ENCODE assay signal across 30 cellular contexts in genomic region chr2:218234487-218234886, GRCh38. TPM values are rescaled to one million over a fixed set of nuclear protein-coding genes. Genes with fewer than 3 reads are reported as not detected.
DNase-seq lines count a peak whose midpoint lies in the region; ATAC-seq, FAIRE-seq and TF ChIP-seq lines count a peak whose summit lies in the region.
"Had no signal": no experiment of that assay in that cellular context is flagged by ENCODE, and none has a peak within 500 bp of the region (broad histone marks: within the 10 kb centered on the region; RNA-seq: fewer than 3 reads in every experiment).

No MANE protein-coding gene starts in this region.

- FAIRE-seq in HepG2 (lab: Jason Lieb, UNC), result no peak
- FAIRE-seq: GM12878, HTR-8/SVneo, kidney had no signal

- H4K20me1 ChIP-seq in HepG2 (ENCODE audit: insufficient read depth, low read length) (no peaks in the 10 kb centered on the region), hepatocyte (ENCODE audit: insufficient read depth, poor library complexity, severe bottlenecking) (no peaks in the 10 kb centered on the region)

- H2AFZ ChIP-seq in HepG2 (ENCODE audit: low read length) (no peak overlapping the region), hepatocyte (no peak overlapping the region)

- no peaks in the 10 kb centered on the region for H3K9me3 ChIP-seq in HepG2 (ENCODE audit: low read length)
- H3K9me3 ChIP-seq in right lobe of liver, result no peaks in the 10 kb centered on the region
- H3K9me3 ChIP-seq in T-helper 17 cell (ENCODE audit: control insufficient read depth, low read length, poor library complexity, severe bottlenecking), result no peaks in the 10 kb centered on the region
- no peaks in the 10 kb centered on the region for H3K9me3 ChIP-seq in hepatocyte (ENCODE audit: low read depth)
- H3K9me3 ChIP-seq in stomach, result no peaks in the 10 kb centered on the region
- no peaks in the 10 kb centered on the region for H3K9me3 ChIP-seq in prostate gland
- H3K9me3 ChIP-seq: colonic mucosa, lower lobe of right lung, testis had no signal

- no peaks in the 10 kb centered on the region for H3K9me2 ChIP-seq in hepatocyte (replicated peaks; ENCODE audit: insufficient read depth)

- H3K27me3 ChIP-seq in HepG2 (ENCODE audit: control insufficient read depth in 1 of 2, insufficient read depth in 2 of 2, low read length in 2 of 2) (no peaks in the 10 kb centered on the region), right lobe of liver (no peaks in the 10 kb centered on the region), hepatocyte (no peaks in the 10 kb centered on the region), stomach (no peaks in the 10 kb centered on the region), prostate gland (replicated peaks; ENCODE audit: insufficient read depth) (no peaks in the 10 kb centered on the region)
- H3K27me3 ChIP-seq: colonic mucosa, testis had no signal

- DNase-seq in HepG2 (ENCODE audit: low spot score) (no peak), right lobe of liver (no peak), T-helper 17 cell (no peak), hepatocyte (ENCODE audit: low spot score) (no peak), stomach (no peak), NOMO-1 treated with DMSO at 0.1 percent for 48 hours (lab: John Stamatoyannopoulos, UW; ENCODE audit: unreplicated experiment) (no peak), prostate gland (ENCODE audit: low spot score) (no peak), left cardiac atrium (no peak)
- DNase-seq: activated CD4-positive, alpha-beta T cell treated with anti-CD3 and anti-CD28 coated beads, Interleukin-2, amount 50 U/mL, for 1 hour; activated CD8-positive, alpha-beta memory T cell treated with anti-CD3 and anti-CD28 coated beads, Interleukin-2, amount 50 U/mL, for 4 hours; activated effector memory CD4-positive, alpha-beta T cell treated with Interleukin-2 at 50 U/mL for 16 hours; anterior cingulate cortex; C1 segment of cervical spinal cord; colonic mucosa; effector memory CD4-positive, alpha-beta T cell; EL; kidney; lower lobe of right lung; NCI-H1436 treated with DMSO at 0.1 percent for 48 hours; NCI-H446; NCI-H82; OCI-M1; stimulated activated CD4-positive, alpha-beta T cell treated with anti-CD3 and anti-CD28 coated beads, Interleukin-15, amount 100 ng/mL, for 24 hours; stimulated activated naive B cell treated with anti-CD40 and anti-IgM and Interleukin-4, amounts not matched to agents 10 μg/mL and 1 μg/mL and 100 μg/mL, for 72 hours; testis had no signal

- no peak overlapping the region for H3K4me3 Mint-ChIP-seq in T-helper 17 cell
- H3K4me3 Mint-ChIP-seq: neural crest cell; stimulated activated naive B cell treated with anti-CD40 and anti-IgM and Interleukin-4, amounts not matched to agents 10 μg/mL and 1 μg/mL and 100 μg/mL, for 72 hours had no signal

- H3K4me1 Mint-ChIP-seq in T-helper 17 cell, result peaks cover 19% of the 10 kb centered on the region

- TF ChIP-seq CTCF in HepG2 (CRISPR knock-in tag; IDR thresholded peaks at IDR 0.05), result no peak
- no peak for TF ChIP-seq CTCF in right lobe of liver (IDR thresholded peaks at IDR 0.05)
- TF ChIP-seq CTCF in hepatocyte (IDR thresholded peaks at IDR 0.05; ENCODE audit: poor library complexity), result no peak
- TF ChIP-seq CTCF in stomach (IDR thresholded peaks at IDR 0.05), result no peak
- no peak for TF ChIP-seq CTCF in prostate gland (IDR thresholded peaks at IDR 0.05)

- POLR2A ChIA-PET in HepG2 (lab: Yijun Ruan, JAX), result no interaction called here

- H3K4me2 ChIP-seq in HepG2 (ENCODE audit: low read depth, low read length) (no peak overlapping the region), hepatocyte (no peak overlapping the region)

- no peak for TF ChIP-seq RAD21 in HepG2 (CRISPR knock-in tag; IDR thresholded peaks at IDR 0.05)

- no peak overlapping the region for H3K9ac ChIP-seq in HepG2 (ENCODE audit: insufficient read depth, low read depth, low read length)

- H3K36me3 ChIP-seq in HepG2 (replicated peaks in 1 of 2; ENCODE audit: control insufficient read depth in 1 of 2, insufficient read depth in 2 of 2, low read length in 2 of 2) (peaks cover 42 to 91% of the 10 kb centered on the region in 2 experiments), right lobe of liver (peaks cover 11 to 65% (median 35%) of the 10 kb centered on the region in 4 donors), hepatocyte (replicated peaks; ENCODE audit: insufficient read depth, low read depth) (peaks cover 4% of the 10 kb centered on the region), stomach (peaks cover 54 to 100% (median 96%) of the 10 kb centered on the region in 4 donors), prostate gland (peaks cover 0 to 6% of the 10 kb centered on the region in 2 donors)

- H3K79me2 ChIP-seq in HepG2 (ENCODE audit: insufficient read depth, low read length) (no peaks in the 10 kb centered on the region), hepatocyte (peaks cover 38% of the 10 kb centered on the region)

- CTCF ChIA-PET in HepG2 (lab: Yijun Ruan, JAX; ENCODE audit: low intra/inter-chr PET ratio, low total read pairs), result no interaction called here

- H3K27me3 Mint-ChIP-seq in T-helper 17 cell, result no peaks in the 10 kb centered on the region
- H3K27me3 Mint-ChIP-seq: stimulated activated naive B cell treated with anti-CD40 and anti-IgM and Interleukin-4, amounts not matched to agents 10 μg/mL and 1 μg/mL and 100 μg/mL, for 72 hours had no signal

- WGBS in HepG2 (ENCODE audit: low lambda C conversion rate), result 33% methylated on average over 2 of the region's 2 CpGs
- WGBS in right lobe of liver (ENCODE audit: insufficient coverage, low coverage, low lambda C conversion rate, missing lambda C conversion rate), result 17% methylated on average over 2 of the region's 2 CpGs
- 25% methylated on average over 2 of the region's 2 CpGs for WGBS in hepatocyte (ENCODE audit: low lambda C conversion rate, missing lambda C conversion rate)
- WGBS in stomach, 5 donors, result 15 to 22% (median 18%) methylated on average over 2 of the region's 2 CpGs
- 25% methylated on average over 2 of the region's 2 CpGs for WGBS in prostate gland

- peaks cover 6% of the 10 kb centered on the region for H3K36me3 Mint-ChIP-seq in T-helper 17 cell (ENCODE audit: low read depth)

- H3K27ac Mint-ChIP-seq in T-helper 17 cell, result peak overlapping the region; percentile 68

- ATAC-seq in HepG2, result no peak
- ATAC-seq in right lobe of liver, result no peak
- ATAC-seq in T-helper 17 cell, result no peak
- no peak for ATAC-seq in left cardiac atrium
- ATAC-seq: GM12878; stimulated activated naive B cell treated with anti-CD40 and anti-IgM and Interleukin-4, amounts not matched to agents 10 μg/mL and 1 μg/mL and 100 μg/mL, for 72 hours had no signal

- BruUV-seq in HepG2 (replicated peaks; lab: Mats Ljungman, UMichigan), result TSS peak; percentile 21

- H3K4me1 ChIP-seq in HepG2 (ENCODE audit: insufficient read depth, low read length), result peaks cover 44% of the 10 kb centered on the region
- peaks cover 0 to 11% (median 1%) of the 10 kb centered on the region in 4 donors for H3K4me1 ChIP-seq in right lobe of liver
- peaks cover 21% of the 10 kb centered on the region for H3K4me1 ChIP-seq in hepatocyte (ENCODE audit: insufficient read depth)
- H3K4me1 ChIP-seq in stomach, result peaks cover 22 to 75% (median 64%) of the 10 kb centered on the region in 4 donors
- H3K4me1 ChIP-seq in prostate gland (replicated peaks), result no peaks in the 10 kb centered on the region

- intact Hi-C loops in HepG2 (cut with micrococcal nuclease; ENCODE audit: unreplicated experiment) (no loop called here), right lobe of liver (cut with DNase I) (no loop called here), stomach (cut with DNase I; ENCODE audit: low total_unique reads) (no loop called here), prostate gland (cut with DNase I) (no loop called here), left cardiac atrium (cut with DNase I) (no loop called here)

- no peak overlapping the region for H3K27ac ChIP-seq in HepG2 (ENCODE audit: extremely low read length, insufficient read depth, low read length)
- no peak overlapping the region for H3K27ac ChIP-seq in right lobe of liver
- peak overlapping the region; percentile 14 for H3K27ac ChIP-seq in hepatocyte
- H3K27ac ChIP-seq in stomach, result peak overlapping the region in 4 of 5 donors; percentile 43 to 71 (median 60)
- H3K27ac ChIP-seq in prostate gland, result no peak overlapping the region
- H3K27ac ChIP-seq: colonic mucosa, lower lobe of right lung, VCaP had no signal

- TF ChIP-seq EP300 in HepG2 (IDR thresholded peaks at IDR 0.05; ENCODE audit: low read depth in 2 of 2, low read length in 2 of 2), result no peak
- no peak for TF ChIP-seq EP300 in HepG2 (CRISPR knock-in tag; IDR thresholded peaks at IDR 0.05; ENCODE audit: borderline replicate concordance)
- TF ChIP-seq EP300 in stomach (IDR thresholded peaks at IDR 0.05), result no peak

- H3K4me3 ChIP-seq in HepG2 (replicated peaks in 1 of 3; ENCODE audit: insufficient read depth in 1 of 3, low read depth in 2 of 3, low read length in 3 of 3), result no peak overlapping the region
- no peak overlapping the region for H3K4me3 ChIP-seq in right lobe of liver
- H3K4me3 ChIP-seq in hepatocyte, result no peak overlapping the region
- no peak overlapping the region for H3K4me3 ChIP-seq in stomach
- no peak overlapping the region for H3K4me3 ChIP-seq in prostate gland
- H3K4me3 ChIP-seq: colonic mucosa, GM12878, lower lobe of right lung, testis had no signal

- in situ Hi-C loops in HepG2 (cut with HindIII; ENCODE audit: extremely low pct_ligation_motif_present, low pct_unique_long_range_greater_than_20kb), result no loop called here

- TF ChIP-seq POLR2A in HepG2 (IDR thresholded peaks at IDR 0.05; ENCODE audit: insufficient read depth in 1 of 2, low read depth in 2 of 2, low read length in 2 of 2) (no peak), right lobe of liver (IDR thresholded peaks at IDR 0.05) (no peak), stomach (IDR thresholded peaks at IDR 0.05) (no peak), prostate gland (IDR thresholded peaks at IDR 0.05) (no peak)

RNA-seq across cellular contexts. Expression of gene ARPC2, which starts 17.5 kb away (rescaled TPM):
- total RNA-seq in HepG2 (2016; rRNA removed; fragmentation: Illumina TruSeq; extraction: Trizol) (168 and 201 TPM in 2 replicates), right lobe of liver (100 to 1,000 TPM in 1 of 6 experiments, 10 to 100 TPM in 5; 54.9 to 110 (median 78.1) TPM), T-helper 17 cell (100 to 1,000 TPM; 424 to 467 TPM), hepatocyte (310 and 312 TPM in 2 replicates), stomach (100 to 1,000 TPM in 4 of 5 donors, 10 to 100 TPM in 1; 92.1 to 456 (median 234) TPM), prostate gland (100 to 1,000 TPM; 182 to 207 TPM), left cardiac atrium (100 to 1,000 TPM; 144 to 167 TPM)
- total RNA-seq in HepG2 (2016; cell fraction: cytosol; rRNA removed; fragmentation: Illumina TruSeq; extraction: Trizol; ENCODE audit: low read depth), result 312 and 330 TPM in 2 replicates
- total RNA-seq in HepG2 (2016; cell fraction: insoluble cytoplasmic fraction; rRNA removed; fragmentation: Illumina TruSeq; extraction: Trizol), result 163 and 189 TPM in 2 replicates
- 389 and 391 TPM in 2 replicates for total RNA-seq in HepG2 (2016; cell fraction: membrane; rRNA removed; fragmentation: Illumina TruSeq; extraction: Trizol)
- 103 and 109 TPM in 2 replicates for total RNA-seq in HepG2 (2016; cell fraction: nucleus; rRNA removed; fragmentation: Illumina TruSeq; extraction: Trizol)
- polyA plus RNA-seq in HepG2 (2011; rRNA removed) (257 and 303 TPM in 2 replicates), hepatocyte (436 and 482 TPM in 2 replicates), stomach (100 to 1,000 TPM; 188 to 384 (median 278) TPM)
- 184 and 199 TPM in 2 replicates for polyA plus RNA-seq in HepG2 (2011; cell fraction: cytosol; rRNA removed)
- polyA plus RNA-seq in HepG2 (2011; cell fraction: nucleus; rRNA removed), result 103 and 125 TPM in 2 replicates
- 165 and 176 TPM in 2 replicates for polyA plus RNA-seq in HepG2 (2012)
- polyA plus RNA-seq in HepG2 (2016; cell fraction: cytosol; fragmentation: Illumina TruSeq; extraction: Trizol; ENCODE audit: low read depth), result 614 and 653 TPM in 2 replicates
- polyA plus RNA-seq in HepG2 (2016; cell fraction: insoluble cytoplasmic fraction; fragmentation: Illumina TruSeq; extraction: Trizol; ENCODE audit: low read depth), result 342 and 343 TPM in 2 replicates
- 586 and 613 TPM in 2 replicates for polyA plus RNA-seq in HepG2 (2016; cell fraction: membrane; fragmentation: Illumina TruSeq; extraction: Trizol; ENCODE audit: low read depth)
- polyA plus RNA-seq in HepG2 (2016; cell fraction: nucleus; fragmentation: Illumina TruSeq; extraction: Trizol; ENCODE audit: insufficient read depth, low read depth), result 218 and 223 TPM in 2 replicates
- 153 and 196 TPM in 2 replicates for polyA minus RNA-seq in HepG2 (2011; rRNA and poly(A)+ RNA removed; ENCODE audit: low replicate concordance)
- polyA minus RNA-seq in HepG2 (2011; cell fraction: cytosol; rRNA and poly(A)+ RNA removed), result 74.9 and 88.0 TPM in 2 replicates
- 166 and 173 TPM in 2 replicates for polyA minus RNA-seq in HepG2 (2011; cell fraction: nucleus; rRNA and poly(A)+ RNA removed)

RNA-seq across cellular contexts. Expression of gene GPBAR1, which starts 26.3 kb away (rescaled TPM):
- total RNA-seq in HepG2 (2016; rRNA removed; fragmentation: Illumina TruSeq; extraction: Trizol), result 0.09 TPM in 1 of 2 replicates, not detected in the other
- not detected in 2 replicates for total RNA-seq in HepG2 (2016; cell fraction: cytosol; rRNA removed; fragmentation: Illumina TruSeq; extraction: Trizol; ENCODE audit: low read depth)
- 0.15 TPM in 1 of 2 replicates, not detected in the other for total RNA-seq in HepG2 (2016; cell fraction: insoluble cytoplasmic fraction; rRNA removed; fragmentation: Illumina TruSeq; extraction: Trizol)
- 0.17 TPM in 1 of 2 replicates, not detected in the other for total RNA-seq in HepG2 (2016; cell fraction: membrane; rRNA removed; fragmentation: Illumina TruSeq; extraction: Trizol)
- 0.25 and 0.38 TPM in 2 replicates for total RNA-seq in HepG2 (2016; cell fraction: nucleus; rRNA removed; fragmentation: Illumina TruSeq; extraction: Trizol)
- polyA plus RNA-seq in HepG2 (2011; rRNA removed), result 0.05 and 0.09 TPM in 2 replicates
- polyA plus RNA-seq in HepG2 (2011; cell fraction: cytosol; rRNA removed), result 0.05 and 0.12 TPM in 2 replicates
- polyA plus RNA-seq in HepG2 (2011; cell fraction: nucleus; rRNA removed), result 0.45 and 0.68 TPM in 2 replicates
- polyA plus RNA-seq in HepG2 (2012), result 0.09 and 0.11 TPM in 2 replicates
- 0.08 and 0.22 TPM in 2 replicates for polyA plus RNA-seq in HepG2 (2016; cell fraction: cytosol; fragmentation: Illumina TruSeq; extraction: Trizol; ENCODE audit: low read depth)
- polyA plus RNA-seq in HepG2 (2016; cell fraction: insoluble cytoplasmic fraction; fragmentation: Illumina TruSeq; extraction: Trizol; ENCODE audit: low read depth), result 0.16 TPM in 1 of 2 replicates, not detected in the other
- polyA plus RNA-seq in HepG2 (2016; cell fraction: membrane; fragmentation: Illumina TruSeq; extraction: Trizol; ENCODE audit: low read depth), result 0.22 and 0.27 TPM in 2 replicates
- not detected in 2 replicates for polyA plus RNA-seq in HepG2 (2016; cell fraction: nucleus; fragmentation: Illumina TruSeq; extraction: Trizol; ENCODE audit: insufficient read depth, low read depth)
- polyA minus RNA-seq in HepG2 (2011; rRNA and poly(A)+ RNA removed; ENCODE audit: low replicate concordance), result 0.12 and 1.2 TPM in 2 replicates
- not detected in 2 replicates for polyA minus RNA-seq in HepG2 (2011; cell fraction: cytosol; rRNA and poly(A)+ RNA removed)
- 1.2 and 1.5 TPM in 2 replicates for polyA minus RNA-seq in HepG2 (2011; cell fraction: nucleus; rRNA and poly(A)+ RNA removed)
- 1 to 10 TPM in 2 of 6 experiments, under 1 TPM in 4; 0.56 to 3.2 (median 0.94) TPM for total RNA-seq in right lobe of liver
- total RNA-seq in T-helper 17 cell, result 1 to 10 TPM; 1.5 to 2.7 TPM
- total RNA-seq in hepatocyte, result 6.1 and 10.9 TPM in 2 replicates
- 23.4 and 25.6 TPM in 2 replicates for polyA plus RNA-seq in hepatocyte
- total RNA-seq in stomach, result 1 to 10 TPM in 3 of 5 donors, under 1 TPM in 2; 0.45 to 4.8 (median 1.1) TPM
- polyA plus RNA-seq in stomach, result 1 to 10 TPM; 1.8 to 2.7 (median 2.6) TPM
- under 1 TPM in 1 of 2 donors, not detected in 1; 0.91 TPM for total RNA-seq in prostate gland
- 1 to 10 TPM; 5.7 to 6.6 TPM for total RNA-seq in left cardiac atrium
- total RNA-seq: fibroblast of villous mesenchyme had no signal

RNA-seq across cellular contexts. Expression of gene AAMP, which starts 35.5 kb away (rescaled TPM):
- 186 and 241 TPM in 2 replicates for total RNA-seq in HepG2 (2016; rRNA removed; fragmentation: Illumina TruSeq; extraction: Trizol)
- 26.6 and 29.2 TPM in 2 replicates for total RNA-seq in HepG2 (2016; cell fraction: cytosol; rRNA removed; fragmentation: Illumina TruSeq; extraction: Trizol; ENCODE audit: low read depth)
- 202 and 247 TPM in 2 replicates for total RNA-seq in HepG2 (2016; cell fraction: insoluble cytoplasmic fraction; rRNA removed; fragmentation: Illumina TruSeq; extraction: Trizol)
- total RNA-seq in HepG2 (2016; cell fraction: membrane; rRNA removed; fragmentation: Illumina TruSeq; extraction: Trizol), result 56.8 and 59.3 TPM in 2 replicates
- total RNA-seq in HepG2 (2016; cell fraction: nucleus; rRNA removed; fragmentation: Illumina TruSeq; extraction: Trizol), result 85.4 and 91.7 TPM in 2 replicates
- 110 and 119 TPM in 2 replicates for polyA plus RNA-seq in HepG2 (2011; rRNA removed)
- polyA plus RNA-seq in HepG2 (2011; cell fraction: cytosol; rRNA removed), result 138 and 202 TPM in 2 replicates
- 161 and 181 TPM in 2 replicates for polyA plus RNA-seq in HepG2 (2011; cell fraction: nucleus; rRNA removed)
- 99.2 and 104 TPM in 2 replicates for polyA plus RNA-seq in HepG2 (2012)
- polyA plus RNA-seq in HepG2 (2016; cell fraction: cytosol; fragmentation: Illumina TruSeq; extraction: Trizol; ENCODE audit: low read depth), result 13.9 and 16.0 TPM in 2 replicates
- 224 and 231 TPM in 2 replicates for polyA plus RNA-seq in HepG2 (2016; cell fraction: insoluble cytoplasmic fraction; fragmentation: Illumina TruSeq; extraction: Trizol; ENCODE audit: low read depth)
- 30.9 and 33.2 TPM in 2 replicates for polyA plus RNA-seq in HepG2 (2016; cell fraction: membrane; fragmentation: Illumina TruSeq; extraction: Trizol; ENCODE audit: low read depth)
- 127 and 131 TPM in 2 replicates for polyA plus RNA-seq in HepG2 (2016; cell fraction: nucleus; fragmentation: Illumina TruSeq; extraction: Trizol; ENCODE audit: insufficient read depth, low read depth)
- 41.5 and 143 TPM in 2 replicates for polyA minus RNA-seq in HepG2 (2011; rRNA and poly(A)+ RNA removed; ENCODE audit: low replicate concordance)
- 58.2 and 63.3 TPM in 2 replicates for polyA minus RNA-seq in HepG2 (2011; cell fraction: cytosol; rRNA and poly(A)+ RNA removed)
- polyA minus RNA-seq in HepG2 (2011; cell fraction: nucleus; rRNA and poly(A)+ RNA removed), result 39.9 and 43.6 TPM in 2 replicates
- 10 to 100 TPM; 40.0 to 99.5 (median 45.2) TPM for total RNA-seq in right lobe of liver
- total RNA-seq in T-helper 17 cell, result 10 to 100 TPM; 46.8 to 47.0 TPM
- 104 and 140 TPM in 2 replicates for total RNA-seq in hepatocyte
- polyA plus RNA-seq in hepatocyte, result 166 and 179 TPM in 2 replicates
- 100 to 1,000 TPM in 4 of 5 donors, 10 to 100 TPM in 1; 82.6 to 218 (median 173) TPM for total RNA-seq in stomach
- 100 to 1,000 TPM in 1 of 3 donors, 10 to 100 TPM in 2; 85.9 to 183 (median 88.9) TPM for polyA plus RNA-seq in stomach
- 100 to 1,000 TPM; 217 to 237 TPM for total RNA-seq in prostate gland
- total RNA-seq in left cardiac atrium, result 10 to 100 TPM; 49.0 to 52.5 TPM

RNA-seq across cellular contexts. Expression of gene PNKD, which starts 35.8 kb away (rescaled TPM):
- total RNA-seq in HepG2 (2016; rRNA removed; fragmentation: Illumina TruSeq; extraction: Trizol) (50.0 and 55.9 TPM in 2 replicates), right lobe of liver (100 to 1,000 TPM in 4 of 6 experiments, 10 to 100 TPM in 2; 78.5 to 137 (median 115) TPM), T-helper 17 cell (10 to 100 TPM; 21.1 to 31.2 TPM), hepatocyte (48.7 and 56.3 TPM in 2 replicates), stomach (100 to 1,000 TPM in 2 of 5 donors, 10 to 100 TPM in 3; 35.1 to 121 (median 76.9) TPM), prostate gland (100 to 1,000 TPM; 103 to 145 TPM), left cardiac atrium (10 to 100 TPM; 62.4 to 68.5 TPM)
- total RNA-seq in HepG2 (2016; cell fraction: cytosol; rRNA removed; fragmentation: Illumina TruSeq; extraction: Trizol; ENCODE audit: low read depth), result 21.6 and 27.3 TPM in 2 replicates
- total RNA-seq in HepG2 (2016; cell fraction: insoluble cytoplasmic fraction; rRNA removed; fragmentation: Illumina TruSeq; extraction: Trizol), result 48.3 and 59.8 TPM in 2 replicates
- 30.6 and 30.7 TPM in 2 replicates for total RNA-seq in HepG2 (2016; cell fraction: membrane; rRNA removed; fragmentation: Illumina TruSeq; extraction: Trizol)
- 34.2 and 39.5 TPM in 2 replicates for total RNA-seq in HepG2 (2016; cell fraction: nucleus; rRNA removed; fragmentation: Illumina TruSeq; extraction: Trizol)
- polyA plus RNA-seq in HepG2 (2011; rRNA removed) (78.0 and 80.4 TPM in 2 replicates), hepatocyte (140 and 145 TPM in 2 replicates), stomach (100 to 1,000 TPM; 114 to 116 (median 114) TPM)
- 48.4 and 76.6 TPM in 2 replicates for polyA plus RNA-seq in HepG2 (2011; cell fraction: cytosol; rRNA removed)
- 76.3 and 77.5 TPM in 2 replicates for polyA plus RNA-seq in HepG2 (2011; cell fraction: nucleus; rRNA removed)
- polyA plus RNA-seq in HepG2 (2012), result 59.5 and 60.9 TPM in 2 replicates
- 24.9 and 29.3 TPM in 2 replicates for polyA plus RNA-seq in HepG2 (2016; cell fraction: cytosol; fragmentation: Illumina TruSeq; extraction: Trizol; ENCODE audit: low read depth)
- polyA plus RNA-seq in HepG2 (2016; cell fraction: insoluble cytoplasmic fraction; fragmentation: Illumina TruSeq; extraction: Trizol; ENCODE audit: low read depth), result 58.0 and 59.1 TPM in 2 replicates
- 31.6 and 35.4 TPM in 2 replicates for polyA plus RNA-seq in HepG2 (2016; cell fraction: membrane; fragmentation: Illumina TruSeq; extraction: Trizol; ENCODE audit: low read depth)
- polyA plus RNA-seq in HepG2 (2016; cell fraction: nucleus; fragmentation: Illumina TruSeq; extraction: Trizol; ENCODE audit: insufficient read depth, low read depth), result 73.5 and 80.9 TPM in 2 replicates
- 33.3 and 44.2 TPM in 2 replicates for polyA minus RNA-seq in HepG2 (2011; rRNA and poly(A)+ RNA removed; ENCODE audit: low replicate concordance)
- 15.5 and 20.7 TPM in 2 replicates for polyA minus RNA-seq in HepG2 (2011; cell fraction: cytosol; rRNA and poly(A)+ RNA removed)
- polyA minus RNA-seq in HepG2 (2011; cell fraction: nucleus; rRNA and poly(A)+ RNA removed), result 9.7 and 10.9 TPM in 2 replicates

RNA-seq across cellular contexts. Expression of gene TMBIM1, which starts 57.8 kb away (rescaled TPM):
- 69.7 and 139 TPM in 2 replicates for total RNA-seq in HepG2 (2016; rRNA removed; fragmentation: Illumina TruSeq; extraction: Trizol)
- total RNA-seq in HepG2 (2016; cell fraction: cytosol; rRNA removed; fragmentation: Illumina TruSeq; extraction: Trizol; ENCODE audit: low read depth), result 37.2 and 38.6 TPM in 2 replicates
- 57.8 and 142 TPM in 2 replicates for total RNA-seq in HepG2 (2016; cell fraction: insoluble cytoplasmic fraction; rRNA removed; fragmentation: Illumina TruSeq; extraction: Trizol)
- 88.3 and 90.4 TPM in 2 replicates for total RNA-seq in HepG2 (2016; cell fraction: membrane; rRNA removed; fragmentation: Illumina TruSeq; extraction: Trizol)
- total RNA-seq in HepG2 (2016; cell fraction: nucleus; rRNA removed; fragmentation: Illumina TruSeq; extraction: Trizol), result 108 and 128 TPM in 2 replicates
- polyA plus RNA-seq in HepG2 (2011; rRNA removed), result 127 and 181 TPM in 2 replicates
- polyA plus RNA-seq in HepG2 (2011; cell fraction: cytosol; rRNA removed), result 146 and 187 TPM in 2 replicates
- 207 and 243 TPM in 2 replicates for polyA plus RNA-seq in HepG2 (2011; cell fraction: nucleus; rRNA removed)
- polyA plus RNA-seq in HepG2 (2012), result 254 and 390 TPM in 2 replicates
- 33.9 and 35.7 TPM in 2 replicates for polyA plus RNA-seq in HepG2 (2016; cell fraction: cytosol; fragmentation: Illumina TruSeq; extraction: Trizol; ENCODE audit: low read depth)
- 56.2 and 61.3 TPM in 2 replicates for polyA plus RNA-seq in HepG2 (2016; cell fraction: insoluble cytoplasmic fraction; fragmentation: Illumina TruSeq; extraction: Trizol; ENCODE audit: low read depth)
- 62.1 and 66.4 TPM in 2 replicates for polyA plus RNA-seq in HepG2 (2016; cell fraction: membrane; fragmentation: Illumina TruSeq; extraction: Trizol; ENCODE audit: low read depth)
- 152 and 156 TPM in 2 replicates for polyA plus RNA-seq in HepG2 (2016; cell fraction: nucleus; fragmentation: Illumina TruSeq; extraction: Trizol; ENCODE audit: insufficient read depth, low read depth)
- polyA minus RNA-seq in HepG2 (2011; rRNA and poly(A)+ RNA removed; ENCODE audit: low replicate concordance), result 19.4 and 315 TPM in 2 replicates
- 88.2 and 133 TPM in 2 replicates for polyA minus RNA-seq in HepG2 (2011; cell fraction: cytosol; rRNA and poly(A)+ RNA removed)
- 37.2 and 64.6 TPM in 2 replicates for polyA minus RNA-seq in HepG2 (2011; cell fraction: nucleus; rRNA and poly(A)+ RNA removed)
- total RNA-seq in right lobe of liver, result 100 to 1,000 TPM; 101 to 160 (median 126) TPM
- 100 to 1,000 TPM in 1 of 2 donors, 10 to 100 TPM in 1; 97.4 to 121 TPM for total RNA-seq in T-helper 17 cell
- total RNA-seq in hepatocyte, result 167 and 224 TPM in 2 replicates
- polyA plus RNA-seq in hepatocyte, result 265 and 302 TPM in 2 replicates
- total RNA-seq in stomach, result 100 to 1,000 TPM; 103 to 318 (median 223) TPM
- polyA plus RNA-seq in stomach, result 100 to 1,000 TPM in 1 of 3 donors, 10 to 100 TPM in 2; 94.6 to 119 (median 97.9) TPM
- 100 to 1,000 TPM; 139 to 193 TPM for total RNA-seq in prostate gland
- 100 to 1,000 TPM; 156 to 166 TPM for total RNA-seq in left cardiac atrium

Comparison
In these comparisons a context has a peak if more than half of its experiments do, and no peak if none do; other contexts are left out.
1. H3K27ac ChIP-seq: peak in hepatocyte (single experiment) and stomach (4 of 5); none in HepG2 (single experiment), right lobe of liver (0 of 3) and prostate gland (0 of 2).